ENCODE assay signal across 8 cellular contexts in the genomic region with DNA sequence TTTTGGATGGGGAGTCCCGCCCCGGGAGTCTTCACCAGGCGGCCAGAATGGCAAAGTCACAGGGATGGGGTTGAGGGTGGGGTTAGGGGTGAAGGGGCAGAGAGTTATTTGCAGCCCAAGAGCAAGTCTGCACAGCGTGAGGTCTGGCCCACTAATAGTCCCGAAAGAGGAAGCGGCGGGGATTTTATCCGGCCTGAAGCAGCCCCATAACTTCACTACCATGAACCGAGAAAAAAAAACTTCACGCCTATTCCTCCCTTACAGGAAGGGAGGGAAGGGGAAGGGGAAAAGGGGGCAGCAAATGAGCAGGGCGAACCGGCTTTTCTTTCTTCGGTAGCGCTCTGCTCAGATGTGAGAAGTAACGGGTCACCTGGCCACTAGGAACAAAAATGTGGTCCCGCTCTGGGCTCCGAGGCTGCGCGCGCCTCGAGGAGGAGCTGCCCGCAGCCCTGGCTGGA. TPM values are rescaled to one million over a fixed set of nuclear protein-coding genes. Genes with fewer than 3 reads are reported as not detected.
DNase-seq lines count a peak whose midpoint lies in the region; ATAC-seq and TF ChIP-seq lines count a peak whose summit lies in the region.

No MANE protein-coding gene starts in this region.

- H3K23ac ChIP-seq in mesenchymal stem cell (ENCODE audit: low read length in 2 of 2): peak overlapping the region in 1 of 2 experiments; percentile 87

- DNase-seq in A172 (ENCODE audit: low spot score) (peak; percentile 51), Panc1 (ENCODE audit: low read depth, low spot score) (no peak), dermis blood vessel endothelial cell (peak; percentile 53), mesenchymal stem cell (no peak), uterus (no peak), posterior cingulate gyrus (no peak)

- peak; percentile 21 for ATAC-seq in GM18520 (IDR thresholded peaks at IDR 0.05; ENCODE audit: unreplicated experiment)
- peak; percentile 29 for ATAC-seq in HG02973 (IDR thresholded peaks at IDR 0.05; ENCODE audit: unreplicated experiment)
- peak; percentile 34 for ATAC-seq in Panc1

- peak overlapping the region; percentile 93 to 95 for H3K18ac ChIP-seq in mesenchymal stem cell (ENCODE audit: low read depth in 1 of 2, low read length in 2 of 2)

- WGBS in mesenchymal stem cell: 0% methylated on average over 15 of the region's 22 CpGs

- H3K27ac ChIP-seq in Panc1 (ENCODE audit: low read length) (peak overlapping the region; percentile 99), mesenchymal stem cell (ENCODE audit: low read length, poor library complexity, severe bottlenecking) (peak overlapping the region; percentile 83), uterus (peak overlapping the region; percentile 97)

- in situ Hi-C loops in Panc1 (cut with HindIII; ENCODE audit: low pct_unique_long_range_greater_than_20kb, low sequenced_read_pairs): no loop called here

- H3K14ac ChIP-seq in mesenchymal stem cell (ENCODE audit: low read length in 2 of 2): peak overlapping the region in 1 of 2 experiments; percentile 95

- CTCF ChIA-PET in Panc1 (lab: Charles Lee): interaction anchor here (0.7 to 1.3 kb wide), 4 partner anchors 12 to 45 kb away, joined by 3 to 11 read pairs (median 4); no protein-coding TSS in a partner anchor

- H3K9me3 ChIP-seq in Panc1 (ENCODE audit: control insufficient read depth, insufficient read depth, low read depth, low read length) (no peaks in the 10 kb centered on the region), mesenchymal stem cell (ENCODE audit: control insufficient read depth, low read length) (no peaks in the 10 kb centered on the region), uterus (no peaks in the 10 kb centered on the region)

- H3K79me1 ChIP-seq in mesenchymal stem cell (replicated peaks; ENCODE audit: low read length, poor library complexity, severe bottlenecking): no peaks in the 10 kb centered on the region

- H2AFZ ChIP-seq in mesenchymal stem cell (ENCODE audit: low read depth, low read length): peak overlapping the region; percentile 47

- H3K9ac ChIP-seq in mesenchymal stem cell (ENCODE audit: low read length): peak overlapping the region; percentile 99

- BruUV-seq in Panc1 (replicated peaks; lab: Mats Ljungman, UMichigan): no TSS peak

- no peak for TF ChIP-seq CTCF in Panc1 (IDR thresholded peaks at IDR 0.05)
- TF ChIP-seq CTCF in uterus (IDR thresholded peaks at IDR 0.05): no peak

- H4K8ac ChIP-seq in mesenchymal stem cell (ENCODE audit: low read length): peak overlapping the region; percentile 74

- peak overlapping the region; percentile 97 for H2BK5ac ChIP-seq in mesenchymal stem cell (ENCODE audit: low read depth, low read length, poor library complexity, severe bottlenecking)

- peak overlapping the region; percentile 54 to 57 for H3K4ac ChIP-seq in mesenchymal stem cell (ENCODE audit: low read depth in 1 of 2, low read length in 2 of 2)

- TF ChIP-seq POLR2A in uterus (IDR thresholded peaks at IDR 0.05): no peak

- no peaks in the 10 kb centered on the region for H3K27me3 ChIP-seq in Panc1 (ENCODE audit: control insufficient read depth, insufficient read depth, low read length)
- H3K27me3 ChIP-seq in mesenchymal stem cell (ENCODE audit: control insufficient read depth in 1 of 2, insufficient read depth in 1 of 2, low read length in 2 of 2): no peaks in the 10 kb centered on the region
- no peaks in the 10 kb centered on the region for H3K27me3 ChIP-seq in uterus

- H3K4me1 ChIP-seq in Panc1 (ENCODE audit: control insufficient read depth, insufficient read depth, low read length): peaks cover 60% of the 10 kb centered on the region
- H3K4me1 ChIP-seq in mesenchymal stem cell (ENCODE audit: control insufficient read depth, insufficient read depth, low read depth, low read length): peaks cover 30% of the 10 kb centered on the region
- peaks cover 9 to 26% of the 10 kb centered on the region in 2 donors for H3K4me1 ChIP-seq in uterus

- no peak overlapping the region for H2AK5ac ChIP-seq in mesenchymal stem cell (ENCODE audit: low read length, severe bottlenecking)

- peak overlapping the region in 1 of 2 experiments; percentile 86 for H2BK12ac ChIP-seq in mesenchymal stem cell (ENCODE audit: low read length in 2 of 2)

- POLR2A ChIA-PET in Panc1 (lab: Charles Lee): no interaction called here

- peak overlapping the region; percentile 94 for H4K91ac ChIP-seq in mesenchymal stem cell (ENCODE audit: low read length)

- intact Hi-C loops in Panc1 (cut with micrococcal nuclease; ENCODE audit: unreplicated experiment): no loop called here
- intact Hi-C loops in uterus (cut with DNase I; ENCODE audit: low total_unique reads): no loop called here
- intact Hi-C loops in posterior cingulate gyrus (cut with DNase I): no loop called here

- H3K4me3 ChIP-seq in Panc1 (ENCODE audit: low read depth in 2 of 2, low read length in 2 of 2) (peak overlapping the region; percentile 83 to 86), mesenchymal stem cell (ENCODE audit: insufficient read depth in 1 of 2, low read depth in 1 of 2, low read length in 2 of 2) (peak overlapping the region; percentile 95), uterus (peak overlapping the region; percentile 67 to 74)

- H3K36me3 ChIP-seq in Panc1 (ENCODE audit: control insufficient read depth, insufficient read depth, low read length): peaks cover 4% of the 10 kb centered on the region; the same call in 1 of the 2 replicates
- H3K36me3 ChIP-seq in mesenchymal stem cell (ENCODE audit: control insufficient read depth in 1 of 2, insufficient read depth in 2 of 2, low read depth in 1 of 2, low read length in 2 of 2): peaks cover 10 to 29% of the 10 kb centered on the region in 2 experiments
- H3K36me3 ChIP-seq in uterus: no peaks in the 10 kb centered on the region

- peak overlapping the region; percentile 56 for H2BK120ac ChIP-seq in mesenchymal stem cell (ENCODE audit: low read depth, low read length)

- peak overlapping the region; percentile 79 for H3K4me2 ChIP-seq in mesenchymal stem cell (ENCODE audit: low read length, poor library complexity, severe bottlenecking)

- peak overlapping the region; percentile 94 for H2BK15ac ChIP-seq in mesenchymal stem cell (ENCODE audit: low read depth, poor library complexity, severe bottlenecking)

RNA-seq across cellular contexts. Expression of a gene that starts 0.7 kb away (rescaled TPM):
- 4.8 and 6.2 TPM in 2 replicates for total RNA-seq in A172 (2014; rRNA removed; shearing (Covaris generic))
- total RNA-seq in Panc1 (2021; ENCODE audit: unreplicated experiment) (55.0 TPM), dermis blood vessel endothelial cell (29.3 and 39.9 TPM in 2 replicates), uterus (10 to 100 TPM in 3 of 4 donors, 1 to 10 TPM in 1; 10.0 to 32.6 (median 22.4) TPM)
- 52.8 TPM for polyA plus RNA-seq in Panc1 (2012; ENCODE audit: insufficient read length)
- 13.8 TPM for polyA plus RNA-seq in mesenchymal stem cell (2013, experiment 1 of 2)
- polyA plus RNA-seq in mesenchymal stem cell (2013, experiment 2 of 2): 13.9 TPM

RNA-seq across cellular contexts. Expression of a gene that starts 16.1 kb away (rescaled TPM):
- 0.74 and 0.83 TPM in 2 replicates for total RNA-seq in A172 (2014; rRNA removed; shearing (Covaris generic))
- total RNA-seq in Panc1 (2021; ENCODE audit: unreplicated experiment) (2.0 TPM), dermis blood vessel endothelial cell (0.85 and 1.2 TPM in 2 replicates), uterus (1 to 10 TPM in 3 of 4 donors, under 1 TPM in 1; 0.29 to 2.2 (median 1.3) TPM)
- polyA plus RNA-seq in Panc1 (2012; ENCODE audit: insufficient read length): 1.4 TPM
- polyA plus RNA-seq in mesenchymal stem cell (2013, experiment 1 of 2): 0.12 TPM
- 0.11 TPM for polyA plus RNA-seq in mesenchymal stem cell (2013, experiment 2 of 2)

Comparison
In these comparisons a context has a peak if more than half of its experiments do, and no peak if none do; other contexts are left out.
1. DNase-seq: peak in A172 (single experiment) and dermis blood vessel endothelial cell (single experiment); none in Panc1 (single experiment), mesenchymal stem cell (single experiment), uterus (0 of 2) and posterior cingulate gyrus (0 of 10).
2. Peak in every context shown above with its lines, with median percentiles within 50 percentile points of each other: ATAC-seq, H3K27ac ChIP-seq and H3K4me3 ChIP-seq.